Comparison of ENCODE assay signal across 9 cellular contexts in genomic region chr12:121241203-121241970, GRCh38. TPM values are rescaled to one million over a fixed set of nuclear protein-coding genes. Genes with fewer than 3 reads are reported as not detected.
DNase-seq lines count a peak whose midpoint lies in the region; ATAC-seq, FAIRE-seq and TF ChIP-seq lines count a peak whose summit lies in the region.
"Had no signal": no experiment of that assay in that cellular context is flagged by ENCODE, and none has a peak within 500 bp of the region (broad histone marks: within the 10 kb centered on the region; RNA-seq: fewer than 3 reads in every experiment).

No MANE protein-coding gene starts in this region.

- 79 to 82% methylated on average over 15 of the region's 15 CpGs for WGBS in heart right ventricle, 2 donors
- 44 to 56% methylated on average over 15 of the region's 15 CpGs for WGBS in aorta, 2 donors

- H3K27ac ChIP-seq in heart right ventricle (peak overlapping the region in 8 of 10 donors; percentile 5 to 76 (median 53)), right atrium auricular region (peak overlapping the region in 1 of 2 donors; percentile 65), angular gyrus (ENCODE audit: low read depth, low read length) (peak overlapping the region; percentile 44), aorta (ENCODE audit: low read depth in 1 of 2, low read length in 2 of 2) (peak overlapping the region in 1 of 2 donors; percentile 84)

- intact Hi-C loops in heart right ventricle (cut with DNase I) (no loop called here), aorta (cut with DNase I) (no loop called here)

- peaks cover 24% of the 10 kb centered on the region for H3K36me3 Mint-ChIP-seq in nephron (ENCODE audit: low read depth)

- no peaks in the 10 kb centered on the region for H3K27me3 ChIP-seq in heart right ventricle
- no peaks in the 10 kb centered on the region for H3K27me3 ChIP-seq in right atrium auricular region
- H3K27me3 ChIP-seq in aorta (ENCODE audit: control insufficient read depth in 1 of 2, insufficient read depth in 2 of 2, low read length in 1 of 2), result no peaks in the 10 kb centered on the region

- H3K27me3 Mint-ChIP-seq in nephron (ENCODE audit: low read depth), result no peaks in the 10 kb centered on the region

- H3K9me3 Mint-ChIP-seq in nephron, result no peaks in the 10 kb centered on the region

- H3K4me1 Mint-ChIP-seq in nephron, result peaks cover 42% of the 10 kb centered on the region

- ATAC-seq in heart right ventricle (peak in 4 of 8 donors; percentile 6 to 34 (median 13)), aorta (ENCODE audit: low FRiP score) (peak; percentile 42), HG03139 (IDR thresholded peaks at IDR 0.05; ENCODE audit: unreplicated experiment) (no peak)

- H3K4me3 ChIP-seq in heart right ventricle (peak overlapping the region in 5 of 10 donors; percentile 31 to 44 (median 38)), right atrium auricular region (no peak overlapping the region), aorta (ENCODE audit: low read length in 2 of 2) (no peak overlapping the region)

- H3K27ac Mint-ChIP-seq in nephron, result peak overlapping the region; percentile 96 to 99 (median 98)

- H3K4me1 ChIP-seq in heart right ventricle, result peaks cover 0 to 44% (median 6%) of the 10 kb centered on the region in 9 donors
- H3K4me1 ChIP-seq in right atrium auricular region, result peaks cover 0 to 9% of the 10 kb centered on the region in 2 donors
- no peaks in the 10 kb centered on the region for H3K4me1 ChIP-seq in aorta (ENCODE audit: control insufficient read depth in 1 of 2, insufficient read depth in 2 of 2, low read length in 2 of 2)

- H3K9me3 ChIP-seq in heart right ventricle (no peaks in the 10 kb centered on the region), right atrium auricular region (no peaks in the 10 kb centered on the region), aorta (ENCODE audit: control insufficient read depth, low read length) (no peaks in the 10 kb centered on the region)

- H3K4me3 Mint-ChIP-seq in nephron, result peak overlapping the region; percentile 58 to 67 (median 62)

- no peak for FAIRE-seq in GM19239 (lab: Jason Lieb, UNC)

- DNase-seq in heart right ventricle (no peak), right atrium auricular region (ENCODE audit: low spot score) (no peak), aorta (no peak), NCI-H2227 treated with DMSO at 0.1 percent for 48 hours (lab: John Stamatoyannopoulos, UW) (no peak), GM19239 (ENCODE audit: insufficient read length, low spot score) (no peak)
- DNase-seq: NCI-H1105 had no signal

- TF ChIP-seq CTCF in heart right ventricle (IDR thresholded peaks at IDR 0.05) (no peak), right atrium auricular region (IDR thresholded peaks at IDR 0.05) (no peak), nephron (IDR thresholded peaks at IDR 0.05; ENCODE audit: unreplicated experiment in 3 of 3) (no peak)

- H3K36me3 ChIP-seq in heart right ventricle, result peaks cover 0 to 86% (median 6%) of the 10 kb centered on the region in 9 donors
- H3K36me3 ChIP-seq in right atrium auricular region, result peaks cover 6% of the 10 kb centered on the region
- no peaks in the 10 kb centered on the region for H3K36me3 ChIP-seq in aorta (ENCODE audit: control insufficient read depth in 1 of 2, insufficient read depth in 2 of 2, low read length in 1 of 2)

RNA-seq across cellular contexts. Expression of gene P2RX4, which starts 31.5 kb away (rescaled TPM):
- total RNA-seq in heart right ventricle, result 10 to 100 TPM in 1 of 10 donors, 1 to 10 TPM in 9; 3.7 to 12.6 (median 5.5) TPM
- 10 to 100 TPM in 1 of 2 donors, 1 to 10 TPM in 1; 4.4 to 10.6 TPM for polyA plus RNA-seq in heart right ventricle
- total RNA-seq in right atrium auricular region, result 10 to 100 TPM; 21.8 to 21.9 TPM
- 10 to 100 TPM; 22.3 to 32.0 TPM for total RNA-seq in aorta
- polyA plus RNA-seq in aorta, result 10 to 100 TPM; 23.3 to 24.6 TPM

RNA-seq across cellular contexts. Expression of gene CAMKK2, which starts 55.1 kb away (rescaled TPM):
- 10 to 100 TPM; 14.7 to 19.3 (median 16.1) TPM for total RNA-seq in heart right ventricle
- polyA plus RNA-seq in heart right ventricle, result 10 to 100 TPM; 10.8 to 11.8 TPM
- 10 to 100 TPM; 14.4 to 16.9 TPM for total RNA-seq in right atrium auricular region
- total RNA-seq in aorta, result 10 to 100 TPM; 34.4 to 47.6 TPM
- 10 to 100 TPM; 20.7 to 28.1 TPM for polyA plus RNA-seq in aorta
